ENCODE assay signal across 1 cellular context in the genomic region with DNA sequence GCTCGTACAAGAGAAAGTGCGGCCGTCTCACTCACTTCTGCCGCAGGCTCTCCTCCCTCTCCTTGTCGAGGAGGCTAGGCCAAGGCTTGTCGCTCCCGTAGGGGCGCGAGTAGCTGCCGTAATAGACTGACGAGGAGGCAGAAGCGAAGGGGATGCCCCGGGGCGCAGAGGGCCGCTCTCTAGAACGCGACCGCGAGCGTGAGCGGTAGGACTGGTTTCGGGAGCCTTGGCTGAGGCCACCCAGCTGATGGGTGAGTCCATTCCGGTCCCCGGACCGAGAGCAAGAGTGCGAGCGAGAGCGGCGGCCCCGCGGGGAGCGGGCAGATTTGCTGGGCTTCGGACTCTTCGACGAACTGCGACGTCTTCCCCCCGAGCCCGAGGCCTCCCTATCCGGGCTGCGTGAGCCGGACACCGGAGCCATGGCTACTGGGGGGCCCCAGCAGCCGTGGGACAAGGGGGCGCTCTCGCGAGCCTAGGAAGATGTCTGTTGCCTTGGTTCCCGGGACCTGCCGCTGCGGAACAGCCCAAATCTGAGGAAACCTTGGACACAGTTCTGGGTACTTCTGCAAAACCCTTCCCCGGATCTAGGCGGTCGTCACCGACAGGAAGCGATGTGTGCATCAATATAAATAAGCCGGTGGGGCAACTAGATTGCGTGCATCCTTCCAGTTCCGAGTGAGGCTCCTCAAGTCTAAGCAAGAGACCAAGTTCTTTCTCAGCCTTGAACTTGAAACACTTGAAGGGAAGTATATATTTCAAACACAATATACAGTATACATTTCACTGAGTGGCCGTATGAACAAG.
A peak's percentile ranks its signal among the peaks of the same experiment; 100 is the strongest.
TF ChIP-seq lines count a peak whose summit lies in the region.

A gene (minus strand): TSS at position 567 of the 804 bp plus-strand sequence. CDS start 146 bp downstream, at position 421.

TF ChIP-seq in HEK293, 187 proteins besides CTCF, POLR2A, EP300 and RAD21 (continued from another document and continues in another):
- TF ChIP-seq, protein P1, sequence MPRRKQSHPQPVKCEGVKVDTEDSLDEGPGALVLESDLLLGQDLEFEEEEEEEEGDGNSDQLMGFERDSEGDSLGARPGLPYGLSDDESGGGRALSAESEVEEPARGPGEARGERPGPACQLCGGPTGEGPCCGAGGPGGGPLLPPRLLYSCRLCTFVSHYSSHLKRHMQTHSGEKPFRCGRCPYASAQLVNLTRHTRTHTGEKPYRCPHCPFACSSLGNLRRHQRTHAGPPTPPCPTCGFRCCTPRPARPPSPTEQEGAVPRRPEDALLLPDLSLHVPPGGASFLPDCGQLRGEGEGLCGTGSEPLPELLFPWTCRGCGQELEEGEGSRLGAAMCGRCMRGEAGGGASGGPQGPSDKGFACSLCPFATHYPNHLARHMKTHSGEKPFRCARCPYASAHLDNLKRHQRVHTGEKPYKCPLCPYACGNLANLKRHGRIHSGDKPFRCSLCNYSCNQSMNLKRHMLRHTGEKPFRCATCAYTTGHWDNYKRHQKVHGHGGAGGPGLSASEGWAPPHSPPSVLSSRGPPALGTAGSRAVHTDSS (tag by site-specific recombination; IDR thresholded peaks at IDR 0.05): 0 out of 2 replicates have a peak, but pooled peaks have one; percentile 36
- TF ChIP-seq ZNF785 (tag by site-specific recombination; IDR thresholded peaks at IDR 0.05) (no peak), KLF1 (tag by site-specific recombination; IDR thresholded peaks at IDR 0.05) (no peak), ZNF121 (tag by site-specific recombination; IDR thresholded peaks at IDR 0.05) (no peak), ZNF76 (tag by site-specific recombination; IDR thresholded peaks at IDR 0.05; ENCODE audit: borderline replicate concordance, low read depth) (peak; percentile 68), YY2 (tag by site-specific recombination; IDR thresholded peaks at IDR 0.05) (peak; percentile 63; the same call in 1 of the 2 replicates), ZBTB7A (tag by site-specific recombination; IDR thresholded peaks at IDR 0.05; ENCODE audit: low read depth) (0 out of 2 replicates have a peak, but pooled peaks have one; percentile 41), ZNF837 (tag by site-specific recombination; IDR thresholded peaks at IDR 0.05) (no peak), SCRT2 (tag by site-specific recombination; IDR thresholded peaks at IDR 0.05) (no peak), ZNF555 (tag by site-specific recombination; conservative IDR thresholded peaks at IDR 0.05) (no peak), ZNF157 (tag by site-specific recombination; IDR thresholded peaks at IDR 0.05) (no peak), ZBTB8A (tag by site-specific recombination; IDR thresholded peaks at IDR 0.05) (peak; percentile 64), KLF16 (tag by site-specific recombination; IDR thresholded peaks at IDR 0.05) (no peak; the same call in 1 of the 2 replicates), KLF8 (tag by site-specific recombination; IDR thresholded peaks at IDR 0.05) (peak; percentile 81), ZNF664 (tag by site-specific recombination; IDR thresholded peaks at IDR 0.05) (peak; percentile 53), ZIC2 (tag by site-specific recombination; IDR thresholded peaks at IDR 0.05) (no peak), ZNF266 (tag by site-specific recombination; IDR thresholded peaks at IDR 0.05; ENCODE audit: low read depth) (no peak), KLF7 (tag by site-specific recombination; IDR thresholded peaks at IDR 0.05; ENCODE audit: borderline replicate concordance) (no peak), ZNF792 (tag by site-specific recombination; IDR thresholded peaks at IDR 0.05) (no peak), ZNF777 (tag by site-specific recombination; IDR thresholded peaks at IDR 0.05; ENCODE audit: borderline replicate concordance) (peak; percentile 68; the same call in 1 of the 2 replicates), ZNF24 (tag by site-specific recombination; IDR thresholded peaks at IDR 0.05) (peak; percentile 86; the same call in 1 of the 2 replicates), ZNF274 (IDR thresholded peaks at IDR 0.05; ENCODE audit: low read length) (no peak), ZNF274 (tag by site-specific recombination; IDR thresholded peaks at IDR 0.05; ENCODE audit: borderline replicate concordance) (no peak), ZBTB17 (tag by site-specific recombination; IDR thresholded peaks at IDR 0.05) (peak; percentile 56), ZNF830 (tag by site-specific recombination; IDR thresholded peaks at IDR 0.05; ENCODE audit: low read depth) (no peak), ZNF707 (tag by site-specific recombination; IDR thresholded peaks at IDR 0.05) (no peak), ZNF843 (tag by site-specific recombination; IDR thresholded peaks at IDR 0.05) (0 out of 2 replicates have a peak, but pooled peaks have one; percentile 49), ZNF768 (tag by site-specific recombination; IDR thresholded peaks at IDR 0.05) (no peak), ZNF610 (tag by site-specific recombination; IDR thresholded peaks at IDR 0.05; ENCODE audit: borderline replicate concordance) (peak; percentile 71; the same call in 1 of the 2 replicates), ZFHX2 (tag by site-specific recombination; conservative IDR thresholded peaks at IDR 0.05) (no peak), HOXA7 (CRISPR knock-in tag; IDR thresholded peaks at IDR 0.05; ENCODE audit: borderline replicate concordance) (no peak), ZNF311 (tag by site-specific recombination; IDR thresholded peaks at IDR 0.05; ENCODE audit: borderline replicate concordance) (no peak), ZNF501 (tag by site-specific recombination; IDR thresholded peaks at IDR 0.05) (peak; percentile 78), GFI1B (tag by site-specific recombination; IDR thresholded peaks at IDR 0.05) (peak; percentile 35; the same call in 1 of the 2 replicates), ZNF621 (tag by site-specific recombination; IDR thresholded peaks at IDR 0.05) (no peak), ZNF571 (tag by site-specific recombination; IDR thresholded peaks at IDR 0.05) (no peak), ZNF624 (tag by site-specific recombination; IDR thresholded peaks at IDR 0.05) (no peak), ZNF426 (tag by site-specific recombination; IDR thresholded peaks at IDR 0.05) (no peak), ZNF791 (tag by site-specific recombination; IDR thresholded peaks at IDR 0.05) (no peak), TRIM28 (IDR thresholded peaks at IDR 0.05; ENCODE audit: borderline replicate concordance, low read length) (no peak), ZNF394 (tag by site-specific recombination; IDR thresholded peaks at IDR 0.05; ENCODE audit: borderline replicate concordance) (peak; percentile 60), ZSCAN30 (tag by site-specific recombination; IDR thresholded peaks at IDR 0.05) (peak; percentile 96; the same call in 1 of the 2 replicates), ZNF19 (tag by site-specific recombination; IDR thresholded peaks at IDR 0.05; ENCODE audit: low read depth) (no peak), OVOL3 (tag by site-specific recombination; IDR thresholded peaks at IDR 0.05) (no peak)
- TF ChIP-seq, protein P2, sequence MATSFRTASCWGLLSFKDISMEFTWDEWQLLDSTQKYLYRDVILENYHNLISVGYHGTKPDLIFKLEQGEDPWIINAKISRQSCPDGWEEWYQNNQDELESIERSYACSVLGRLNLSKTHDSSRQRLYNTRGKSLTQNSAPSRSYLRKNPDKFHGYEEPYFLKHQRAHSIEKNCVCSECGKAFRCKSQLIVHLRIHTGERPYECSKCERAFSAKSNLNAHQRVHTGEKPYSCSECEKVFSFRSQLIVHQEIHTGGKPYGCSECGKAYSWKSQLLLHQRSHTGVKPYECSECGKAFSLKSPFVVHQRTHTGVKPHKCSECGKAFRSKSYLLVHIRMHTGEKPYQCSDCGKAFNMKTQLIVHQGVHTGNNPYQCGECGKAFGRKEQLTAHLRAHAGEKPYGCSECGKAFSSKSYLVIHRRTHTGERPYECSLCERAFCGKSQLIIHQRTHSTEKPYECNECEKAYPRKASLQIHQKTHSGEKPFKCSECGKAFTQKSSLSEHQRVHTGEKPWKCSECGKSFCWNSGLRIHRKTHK (tag by site-specific recombination; IDR thresholded peaks at IDR 0.05): no peak
- TF ChIP-seq, protein P3, sequence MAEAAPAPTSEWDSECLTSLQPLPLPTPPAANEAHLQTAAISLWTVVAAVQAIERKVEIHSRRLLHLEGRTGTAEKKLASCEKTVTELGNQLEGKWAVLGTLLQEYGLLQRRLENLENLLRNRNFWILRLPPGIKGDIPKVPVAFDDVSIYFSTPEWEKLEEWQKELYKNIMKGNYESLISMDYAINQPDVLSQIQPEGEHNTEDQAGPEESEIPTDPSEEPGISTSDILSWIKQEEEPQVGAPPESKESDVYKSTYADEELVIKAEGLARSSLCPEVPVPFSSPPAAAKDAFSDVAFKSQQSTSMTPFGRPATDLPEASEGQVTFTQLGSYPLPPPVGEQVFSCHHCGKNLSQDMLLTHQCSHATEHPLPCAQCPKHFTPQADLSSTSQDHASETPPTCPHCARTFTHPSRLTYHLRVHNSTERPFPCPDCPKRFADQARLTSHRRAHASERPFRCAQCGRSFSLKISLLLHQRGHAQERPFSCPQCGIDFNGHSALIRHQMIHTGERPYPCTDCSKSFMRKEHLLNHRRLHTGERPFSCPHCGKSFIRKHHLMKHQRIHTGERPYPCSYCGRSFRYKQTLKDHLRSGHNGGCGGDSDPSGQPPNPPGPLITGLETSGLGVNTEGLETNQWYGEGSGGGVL (tag by site-specific recombination; IDR thresholded peaks at IDR 0.05): no peak
- TF ChIP-seq, protein P4, sequence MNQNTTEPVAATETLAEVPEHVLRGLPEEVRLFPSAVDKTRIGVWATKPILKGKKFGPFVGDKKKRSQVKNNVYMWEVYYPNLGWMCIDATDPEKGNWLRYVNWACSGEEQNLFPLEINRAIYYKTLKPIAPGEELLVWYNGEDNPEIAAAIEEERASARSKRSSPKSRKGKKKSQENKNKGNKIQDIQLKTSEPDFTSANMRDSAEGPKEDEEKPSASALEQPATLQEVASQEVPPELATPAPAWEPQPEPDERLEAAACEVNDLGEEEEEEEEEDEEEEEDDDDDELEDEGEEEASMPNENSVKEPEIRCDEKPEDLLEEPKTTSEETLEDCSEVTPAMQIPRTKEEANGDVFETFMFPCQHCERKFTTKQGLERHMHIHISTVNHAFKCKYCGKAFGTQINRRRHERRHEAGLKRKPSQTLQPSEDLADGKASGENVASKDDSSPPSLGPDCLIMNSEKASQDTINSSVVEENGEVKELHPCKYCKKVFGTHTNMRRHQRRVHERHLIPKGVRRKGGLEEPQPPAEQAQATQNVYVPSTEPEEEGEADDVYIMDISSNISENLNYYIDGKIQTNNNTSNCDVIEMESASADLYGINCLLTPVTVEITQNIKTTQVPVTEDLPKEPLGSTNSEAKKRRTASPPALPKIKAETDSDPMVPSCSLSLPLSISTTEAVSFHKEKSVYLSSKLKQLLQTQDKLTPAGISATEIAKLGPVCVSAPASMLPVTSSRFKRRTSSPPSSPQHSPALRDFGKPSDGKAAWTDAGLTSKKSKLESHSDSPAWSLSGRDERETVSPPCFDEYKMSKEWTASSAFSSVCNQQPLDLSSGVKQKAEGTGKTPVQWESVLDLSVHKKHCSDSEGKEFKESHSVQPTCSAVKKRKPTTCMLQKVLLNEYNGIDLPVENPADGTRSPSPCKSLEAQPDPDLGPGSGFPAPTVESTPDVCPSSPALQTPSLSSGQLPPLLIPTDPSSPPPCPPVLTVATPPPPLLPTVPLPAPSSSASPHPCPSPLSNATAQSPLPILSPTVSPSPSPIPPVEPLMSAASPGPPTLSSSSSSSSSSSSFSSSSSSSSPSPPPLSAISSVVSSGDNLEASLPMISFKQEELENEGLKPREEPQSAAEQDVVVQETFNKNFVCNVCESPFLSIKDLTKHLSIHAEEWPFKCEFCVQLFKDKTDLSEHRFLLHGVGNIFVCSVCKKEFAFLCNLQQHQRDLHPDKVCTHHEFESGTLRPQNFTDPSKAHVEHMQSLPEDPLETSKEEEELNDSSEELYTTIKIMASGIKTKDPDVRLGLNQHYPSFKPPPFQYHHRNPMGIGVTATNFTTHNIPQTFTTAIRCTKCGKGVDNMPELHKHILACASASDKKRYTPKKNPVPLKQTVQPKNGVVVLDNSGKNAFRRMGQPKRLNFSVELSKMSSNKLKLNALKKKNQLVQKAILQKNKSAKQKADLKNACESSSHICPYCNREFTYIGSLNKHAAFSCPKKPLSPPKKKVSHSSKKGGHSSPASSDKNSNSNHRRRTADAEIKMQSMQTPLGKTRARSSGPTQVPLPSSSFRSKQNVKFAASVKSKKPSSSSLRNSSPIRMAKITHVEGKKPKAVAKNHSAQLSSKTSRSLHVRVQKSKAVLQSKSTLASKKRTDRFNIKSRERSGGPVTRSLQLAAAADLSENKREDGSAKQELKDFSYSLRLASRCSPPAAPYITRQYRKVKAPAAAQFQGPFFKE (tag by site-specific recombination; IDR thresholded peaks at IDR 0.05; ENCODE audit: borderline replicate concordance): no peak
- TF ChIP-seq, protein P5, sequence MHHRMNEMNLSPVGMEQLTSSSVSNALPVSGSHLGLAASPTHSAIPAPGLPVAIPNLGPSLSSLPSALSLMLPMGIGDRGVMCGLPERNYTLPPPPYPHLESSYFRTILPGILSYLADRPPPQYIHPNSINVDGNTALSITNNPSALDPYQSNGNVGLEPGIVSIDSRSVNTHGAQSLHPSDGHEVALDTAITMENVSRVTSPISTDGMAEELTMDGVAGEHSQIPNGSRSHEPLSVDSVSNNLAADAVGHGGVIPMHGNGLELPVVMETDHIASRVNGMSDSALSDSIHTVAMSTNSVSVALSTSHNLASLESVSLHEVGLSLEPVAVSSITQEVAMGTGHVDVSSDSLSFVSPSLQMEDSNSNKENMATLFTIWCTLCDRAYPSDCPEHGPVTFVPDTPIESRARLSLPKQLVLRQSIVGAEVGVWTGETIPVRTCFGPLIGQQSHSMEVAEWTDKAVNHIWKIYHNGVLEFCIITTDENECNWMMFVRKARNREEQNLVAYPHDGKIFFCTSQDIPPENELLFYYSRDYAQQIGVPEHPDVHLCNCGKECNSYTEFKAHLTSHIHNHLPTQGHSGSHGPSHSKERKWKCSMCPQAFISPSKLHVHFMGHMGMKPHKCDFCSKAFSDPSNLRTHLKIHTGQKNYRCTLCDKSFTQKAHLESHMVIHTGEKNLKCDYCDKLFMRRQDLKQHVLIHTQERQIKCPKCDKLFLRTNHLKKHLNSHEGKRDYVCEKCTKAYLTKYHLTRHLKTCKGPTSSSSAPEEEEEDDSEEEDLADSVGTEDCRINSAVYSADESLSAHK (tag by site-specific recombination; IDR thresholded peaks at IDR 0.05): 0 out of 2 replicates have a peak, but pooled peaks have one; percentile 19
- TF ChIP-seq, protein P6, sequence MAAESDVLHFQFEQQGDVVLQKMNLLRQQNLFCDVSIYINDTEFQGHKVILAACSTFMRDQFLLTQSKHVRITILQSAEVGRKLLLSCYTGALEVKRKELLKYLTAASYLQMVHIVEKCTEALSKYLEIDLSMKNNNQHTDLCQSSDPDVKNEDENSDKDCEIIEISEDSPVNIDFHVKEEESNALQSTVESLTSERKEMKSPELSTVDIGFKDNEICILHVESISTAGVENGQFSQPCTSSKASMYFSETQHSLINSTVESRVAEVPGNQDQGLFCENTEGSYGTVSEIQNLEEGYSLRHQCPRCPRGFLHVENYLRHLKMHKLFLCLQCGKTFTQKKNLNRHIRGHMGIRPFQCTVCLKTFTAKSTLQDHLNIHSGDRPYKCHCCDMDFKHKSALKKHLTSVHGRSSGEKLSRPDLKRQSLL (tag by site-specific recombination; IDR thresholded peaks at IDR 0.05): peak; percentile 51; the same call in 1 of the 2 replicates
